Comparison of ENCODE assay signal across 20 cellular contexts in genomic region chr7:32507416-32507815, GRCh38. TPM values are rescaled to one million over a fixed set of nuclear protein-coding genes. Genes with fewer than 3 reads are reported as not detected.
DNase-seq lines count a peak whose midpoint lies in the region; ATAC-seq, FAIRE-seq and TF ChIP-seq lines count a peak whose summit lies in the region.
"Had no signal": no experiment of that assay in that cellular context is flagged by ENCODE, and none has a peak within 500 bp of the region (broad histone marks: within the 10 kb centered on the region; RNA-seq: fewer than 3 reads in every experiment).

No MANE protein-coding gene starts in this region.

- no peak overlapping the region for H3K4me3 Mint-ChIP-seq in HFFc6
- no peak overlapping the region for H3K4me3 Mint-ChIP-seq in activated naive CD8-positive, alpha-beta T cell treated with anti-CD3 and anti-CD28 coated beads, Interleukin-2, amount 50 U/mL, for 24 hours

- no peak overlapping the region for H3K9ac ChIP-seq in kidney (ENCODE audit: low read length in 2 of 2)
- H3K9ac ChIP-seq: BLaER1 had no signal

- H3K27me3 Mint-ChIP-seq in HFFc6 (ENCODE audit: insufficient read depth): no peaks in the 10 kb centered on the region; the same call in 1 of the 2 replicates
- no peaks in the 10 kb centered on the region for H3K27me3 Mint-ChIP-seq in activated naive CD8-positive, alpha-beta T cell treated with anti-CD3 and anti-CD28 coated beads, Interleukin-2, amount 50 U/mL, for 24 hours

- no peak for FAIRE-seq in kidney (lab: Jason Lieb, UNC)
- FAIRE-seq: bronchial epithelial cell had no signal

- H3K27ac ChIP-seq in kidney (ENCODE audit: low read depth in 2 of 2, low read length in 2 of 2): no peak overlapping the region
- H3K27ac ChIP-seq: BLaER1, thoracic aorta, VCaP had no signal

- no peak overlapping the region for H3K4me3 ChIP-seq in AG10803 (ENCODE audit: low read length)
- no peak overlapping the region for H3K4me3 ChIP-seq in fibroblast of pulmonary artery (replicated peaks; ENCODE audit: low read depth, low read length)
- no peak overlapping the region for H3K4me3 ChIP-seq in kidney (ENCODE audit: low read length in 2 of 2)
- H3K4me3 ChIP-seq: BLaER1, thoracic aorta had no signal

- peaks cover 47% of the 10 kb centered on the region for H3K4me1 Mint-ChIP-seq in HFFc6 (ENCODE audit: low read depth)
- peaks cover 84% of the 10 kb centered on the region for H3K4me1 Mint-ChIP-seq in activated naive CD8-positive, alpha-beta T cell treated with anti-CD3 and anti-CD28 coated beads, Interleukin-2, amount 50 U/mL, for 24 hours

- peak overlapping the region; percentile 50; the same call in 1 of the 2 replicates for H3K27ac Mint-ChIP-seq in HFFc6
- peak overlapping the region; percentile 95 for H3K27ac Mint-ChIP-seq in activated naive CD8-positive, alpha-beta T cell treated with anti-CD3 and anti-CD28 coated beads, Interleukin-2, amount 50 U/mL, for 24 hours

- H3K36me3 ChIP-seq in kidney (ENCODE audit: control insufficient read depth in 1 of 2, insufficient read depth in 2 of 2, low read length in 2 of 2): no peaks in the 10 kb centered on the region
- H3K36me3 ChIP-seq: thoracic aorta had no signal

- intact Hi-C loops in kidney (cut with DNase I): loop anchor here (10.0 kb wide), 1 partner anchor 77 kb away; no protein-coding TSS in a partner anchor

- no peak for ATAC-seq in activated naive CD8-positive, alpha-beta T cell treated with anti-CD3 and anti-CD28 coated beads, Interleukin-2, amount 50 U/mL, for 24 hours
- ATAC-seq in HG02885 (IDR thresholded peaks at IDR 0.05; ENCODE audit: poor library complexity, unreplicated experiment): no peak
- ATAC-seq: left colon, right cardiac atrium had no signal

- DNase-seq in AG10803 (ENCODE audit: low read depth) (peak; percentile 67), HFFc6 (no peak), fibroblast of pulmonary artery (ENCODE audit: low read depth) (peak; percentile 47), HT-29 (ENCODE audit: low spot score) (no peak), kidney (no peak), AG08396 (ENCODE audit: low spot score) (no peak)
- DNase-seq in activated naive CD8-positive, alpha-beta T cell treated with anti-CD3 and anti-CD28 coated beads, Interleukin-2, amount 50 U/mL, for 24 hours: no peak
- DNase-seq: activated CD8-positive, alpha-beta memory T cell treated with anti-CD3 and anti-CD28 coated beads for 24 hours; left colon; NCI-H1092; NCI-H2171 treated with DMSO at 0.1 percent for 48 hours; NK-92 treated with Interleukin-12 subunit alpha and Interleukin-12 subunit beta, amount 100 ng/mL, for 24 hours; nucleus accumbens; right cardiac atrium; stimulated activated CD4-positive, alpha-beta T cell treated with anti-CD3 and anti-CD28 coated beads, Interleukin-2, amount 100 ng/mL, for 24 hours had no signal

- no peaks in the 10 kb centered on the region for H3K9me3 Mint-ChIP-seq in HFFc6
- no peaks in the 10 kb centered on the region for H3K9me3 Mint-ChIP-seq in activated naive CD8-positive, alpha-beta T cell treated with anti-CD3 and anti-CD28 coated beads, Interleukin-2, amount 50 U/mL, for 24 hours

- H3K4me1 ChIP-seq in kidney (ENCODE audit: control insufficient read depth in 1 of 2, insufficient read depth in 1 of 2, low read depth in 1 of 2, low read length in 2 of 2): no peaks in the 10 kb centered on the region
- H3K4me1 ChIP-seq: BLaER1 had no signal

- TF ChIP-seq CTCF in AG10803 (conservative IDR thresholded peaks at IDR 0.05; ENCODE audit: low read length) (no peak), HFFc6 (IDR thresholded peaks at IDR 0.05) (no peak), fibroblast of pulmonary artery (IDR thresholded peaks at IDR 0.05; ENCODE audit: low read length, missing control alignments) (no peak), kidney (IDR thresholded peaks at IDR 0.05; ENCODE audit: borderline replicate concordance, extremely low read depth, insufficient read depth) (no peak)

- H3K9me3 ChIP-seq in kidney (ENCODE audit: control insufficient read depth in 1 of 2, low read length in 2 of 2): no peaks in the 10 kb centered on the region
- H3K9me3 ChIP-seq: thoracic aorta had no signal

- peaks cover 38% of the 10 kb centered on the region for H3K36me3 Mint-ChIP-seq in HFFc6 (ENCODE audit: low read depth)
- peaks cover 49% of the 10 kb centered on the region for H3K36me3 Mint-ChIP-seq in activated naive CD8-positive, alpha-beta T cell treated with anti-CD3 and anti-CD28 coated beads, Interleukin-2, amount 50 U/mL, for 24 hours (ENCODE audit: low read depth)

RNA-seq across cellular contexts. Expression of gene AVL9, which starts 12.1 kb away (rescaled TPM):
- total RNA-seq in HFFc6 (2021; fragmentation: NEBNext Ultra II Directional; extraction: Animal tissue kit (Norgen Biotek cat#: 25700)): 10 to 100 TPM; 31.4 to 37.3 (median 34.1) TPM
- total RNA-seq in HT-29 (2014; rRNA removed; shearing (Covaris generic)): 46.6 and 51.5 TPM in 2 replicates
- 39.9 TPM for total RNA-seq in kidney
- 7.9 TPM for polyA plus RNA-seq in kidney (ENCODE audit: insufficient read depth, low read depth, low replicate concordance)

RNA-seq across cellular contexts. Expression of gene LSM5, which starts 17.2 kb away (rescaled TPM):
- total RNA-seq in HFFc6 (2021; fragmentation: NEBNext Ultra II Directional; extraction: Animal tissue kit (Norgen Biotek cat#: 25700)): 10 to 100 TPM; 46.7 to 64.4 (median 61.4) TPM
- 11.3 and 22.8 TPM in 2 replicates for total RNA-seq in HT-29 (2014; rRNA removed; shearing (Covaris generic))
- 35.6 TPM for total RNA-seq in kidney
- 69.4 TPM for polyA plus RNA-seq in kidney (ENCODE audit: insufficient read depth, low read depth, low replicate concordance)

Comparison
In these comparisons a context has a peak if more than half of its experiments do, and no peak if none do; other contexts are left out.
1. DNase-seq: peak in AG10803 (single experiment) and fibroblast of pulmonary artery (single experiment); none in HFFc6 (single experiment), activated naive CD8-positive, alpha-beta T cell treated with anti-CD3 and anti-CD28 coated beads, Interleukin-2, amount 50 U/mL, for 24 hours (single experiment), HT-29 (single experiment), kidney (single experiment) and AG08396 (single experiment).